18 cellular contexts compared by ENCODE assay signal in the genomic region with DNA sequence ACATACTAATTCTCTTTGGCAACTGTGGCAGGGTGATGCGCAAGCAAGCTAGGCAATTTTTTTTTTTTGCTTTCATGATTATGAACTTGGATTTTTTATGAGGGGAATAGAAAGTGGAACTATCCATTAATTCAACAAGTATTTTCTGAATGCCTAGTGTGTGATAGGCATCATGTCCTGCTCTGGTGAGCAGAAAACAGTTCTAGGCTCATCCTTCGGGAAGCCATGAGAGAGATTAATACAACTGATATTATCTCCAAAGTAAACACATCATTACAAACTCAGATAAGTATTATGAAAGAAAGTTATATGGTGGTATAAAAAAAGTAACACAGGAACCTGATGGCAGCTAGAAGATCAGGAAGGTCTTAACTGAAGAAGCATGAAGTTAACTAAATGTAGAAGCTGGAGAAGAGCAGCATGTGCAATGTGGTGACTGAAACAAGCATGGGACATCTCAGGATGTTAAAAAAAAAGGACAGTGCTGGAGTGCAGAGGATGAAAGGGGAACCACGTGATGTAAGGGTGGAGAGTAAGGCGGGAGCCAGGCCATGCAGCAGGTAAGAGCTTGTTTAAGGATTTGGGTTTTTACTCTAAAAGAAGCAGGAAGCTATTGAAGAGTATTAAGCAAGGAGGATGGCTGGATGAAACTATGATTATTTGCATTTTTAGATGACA.
A peak's percentile ranks its signal among the peaks of the same experiment; 100 is the strongest.
DNase-seq lines count a peak whose midpoint lies in the region; ATAC-seq and TF ChIP-seq lines count a peak whose summit lies in the region.
"Had no signal": no experiment of that assay in that cellular context is flagged by ENCODE, and none has a peak within 500 bp of the region (broad histone marks: within the 10 kb centered on the region; RNA-seq: fewer than 3 reads in every experiment).

No MANE protein-coding gene starts in this region.

- H3K36me3 Mint-ChIP-seq in activated T-cell treated with anti-CD3 and anti-CD28 coated beads, Interleukin-2, amount 50 U/mL, for 72 hours (ENCODE audit: insufficient read depth in 2 of 2): peaks cover 0 to 7% of the 10 kb centered on the region in 2 donors
- H3K36me3 Mint-ChIP-seq in activated T-cell treated with anti-CD3 and anti-CD28 coated beads, Interleukin-2, amount 50 U/mL, for 24 hours (ENCODE audit: low read depth): peaks cover 18% of the 10 kb centered on the region
- peaks cover 22 to 31% of the 10 kb centered on the region in 2 donors for H3K36me3 Mint-ChIP-seq in naive B cell
- H3K36me3 Mint-ChIP-seq in stimulated activated memory B cell treated with anti-CD40 and anti-IgM and Interleukin-4, amounts not matched to agents 10 μg/mL and 1 μg/mL and 100 μg/mL, for 72 hours: peaks cover 49% of the 10 kb centered on the region

- H3K4me1 Mint-ChIP-seq in activated T-cell treated with anti-CD3 and anti-CD28 coated beads, Interleukin-2, amount 50 U/mL, for 72 hours (ENCODE audit: low read depth): peaks cover 7% of the 10 kb centered on the region
- H3K4me1 Mint-ChIP-seq in activated T-cell treated with anti-CD3 and anti-CD28 coated beads, Interleukin-2, amount 50 U/mL, for 24 hours (ENCODE audit: low read depth): peaks cover 10% of the 10 kb centered on the region
- H3K4me1 Mint-ChIP-seq in naive B cell: peaks cover 18 to 23% (median 20%) of the 10 kb centered on the region in 3 donors
- H3K4me1 Mint-ChIP-seq in stimulated activated memory B cell treated with anti-CD40 and anti-IgM and Interleukin-4, amounts not matched to agents 10 μg/mL and 1 μg/mL and 100 μg/mL, for 72 hours: peaks cover 12% of the 10 kb centered on the region

- H3K27ac ChIP-seq in angular gyrus (ENCODE audit: low read depth, low read length): peak overlapping the region; percentile 4
- H3K27ac ChIP-seq: 22Rv1, GM23248, ovary, tibial artery had no signal

- no peak for ATAC-seq in activated T-cell treated with anti-CD3 and anti-CD28 coated beads, Interleukin-2, amount 50 U/mL, for 72 hours (replicated peaks in 1 of 2)
- ATAC-seq in naive B cell (ENCODE audit: low read depth in 2 of 2): no peak
- ATAC-seq in stimulated activated memory B cell treated with anti-CD40 and anti-IgM and Interleukin-4, amounts not matched to agents 10 μg/mL and 1 μg/mL and 100 μg/mL, for 72 hours: no peak
- ATAC-seq in omental fat pad (ENCODE audit: low FRiP score): no peak
- ATAC-seq: Panc1 had no signal

- H3K27me3 Mint-ChIP-seq in activated T-cell treated with anti-CD3 and anti-CD28 coated beads, Interleukin-2, amount 50 U/mL, for 72 hours (ENCODE audit: low read depth): peaks cover 6% of the 10 kb centered on the region
- H3K27me3 Mint-ChIP-seq in activated T-cell treated with anti-CD3 and anti-CD28 coated beads, Interleukin-2, amount 50 U/mL, for 24 hours: peaks cover 2% of the 10 kb centered on the region
- H3K27me3 Mint-ChIP-seq in naive B cell: no peaks in the 10 kb centered on the region
- H3K27me3 Mint-ChIP-seq in stimulated activated memory B cell treated with anti-CD40 and anti-IgM and Interleukin-4, amounts not matched to agents 10 μg/mL and 1 μg/mL and 100 μg/mL, for 72 hours: no peaks in the 10 kb centered on the region

- H3K27ac Mint-ChIP-seq in activated T-cell treated with anti-CD3 and anti-CD28 coated beads, Interleukin-2, amount 50 U/mL, for 72 hours: peak overlapping the region; percentile 20
- no peak overlapping the region for H3K27ac Mint-ChIP-seq in activated T-cell treated with anti-CD3 and anti-CD28 coated beads, Interleukin-2, amount 50 U/mL, for 24 hours
- peak overlapping the region in 5 of 6 donors; percentile 3 to 79 (median 11) for H3K27ac Mint-ChIP-seq in naive B cell
- H3K27ac Mint-ChIP-seq in stimulated activated memory B cell treated with anti-CD40 and anti-IgM and Interleukin-4, amounts not matched to agents 10 μg/mL and 1 μg/mL and 100 μg/mL, for 72 hours: peak overlapping the region; percentile 10

- H3K4me3 Mint-ChIP-seq in activated T-cell treated with anti-CD3 and anti-CD28 coated beads, Interleukin-2, amount 50 U/mL, for 72 hours: peak overlapping the region in 1 of 2 donors; percentile 12
- no peak overlapping the region for H3K4me3 Mint-ChIP-seq in activated T-cell treated with anti-CD3 and anti-CD28 coated beads, Interleukin-2, amount 50 U/mL, for 24 hours
- peak overlapping the region in 1 of 8 donors; percentile 27 for H3K4me3 Mint-ChIP-seq in naive B cell
- H3K4me3 Mint-ChIP-seq in stimulated activated memory B cell treated with anti-CD40 and anti-IgM and Interleukin-4, amounts not matched to agents 10 μg/mL and 1 μg/mL and 100 μg/mL, for 72 hours: no peak overlapping the region

- H3K9me3 Mint-ChIP-seq in activated T-cell treated with anti-CD3 and anti-CD28 coated beads, Interleukin-2, amount 50 U/mL, for 72 hours: no peaks in the 10 kb centered on the region
- H3K9me3 Mint-ChIP-seq in activated T-cell treated with anti-CD3 and anti-CD28 coated beads, Interleukin-2, amount 50 U/mL, for 24 hours: no peaks in the 10 kb centered on the region
- no peaks in the 10 kb centered on the region for H3K9me3 Mint-ChIP-seq in naive B cell
- no peaks in the 10 kb centered on the region for H3K9me3 Mint-ChIP-seq in stimulated activated memory B cell treated with anti-CD40 and anti-IgM and Interleukin-4, amounts not matched to agents 10 μg/mL and 1 μg/mL and 100 μg/mL, for 72 hours

- TF ChIP-seq CTCF in omental fat pad (IDR thresholded peaks at IDR 0.05): no peak

- TF ChIP-seq POLR2A in erythroblast (IDR thresholded peaks at IDR 0.05; ENCODE audit: low read length): no peak

- DNase-seq in activated T-cell treated with anti-CD3 and anti-CD28 coated beads, Interleukin-2, amount 50 U/mL, for 72 hours: no peak
- DNase-seq in activated T-cell treated with anti-CD3 and anti-CD28 coated beads, Interleukin-2, amount 50 U/mL, for 24 hours: no peak
- DNase-seq in naive B cell (no peak), omental fat pad (ENCODE audit: low spot score) (no peak), dedifferentiated amniotic fluid mesenchymal stem cell (ENCODE audit: extremely low spot score) (no peak), erythroblast (lab: John Stamatoyannopoulos, UW) (no peak)
- DNase-seq: activated gamma-delta T cell, amygdala, C1 segment of cervical spinal cord, foreskin fibroblast, GM23248, NCI-H1436, ovary, tibial artery had no signal
